ENCODE assay signal across 1 cellular context in the genomic region with DNA sequence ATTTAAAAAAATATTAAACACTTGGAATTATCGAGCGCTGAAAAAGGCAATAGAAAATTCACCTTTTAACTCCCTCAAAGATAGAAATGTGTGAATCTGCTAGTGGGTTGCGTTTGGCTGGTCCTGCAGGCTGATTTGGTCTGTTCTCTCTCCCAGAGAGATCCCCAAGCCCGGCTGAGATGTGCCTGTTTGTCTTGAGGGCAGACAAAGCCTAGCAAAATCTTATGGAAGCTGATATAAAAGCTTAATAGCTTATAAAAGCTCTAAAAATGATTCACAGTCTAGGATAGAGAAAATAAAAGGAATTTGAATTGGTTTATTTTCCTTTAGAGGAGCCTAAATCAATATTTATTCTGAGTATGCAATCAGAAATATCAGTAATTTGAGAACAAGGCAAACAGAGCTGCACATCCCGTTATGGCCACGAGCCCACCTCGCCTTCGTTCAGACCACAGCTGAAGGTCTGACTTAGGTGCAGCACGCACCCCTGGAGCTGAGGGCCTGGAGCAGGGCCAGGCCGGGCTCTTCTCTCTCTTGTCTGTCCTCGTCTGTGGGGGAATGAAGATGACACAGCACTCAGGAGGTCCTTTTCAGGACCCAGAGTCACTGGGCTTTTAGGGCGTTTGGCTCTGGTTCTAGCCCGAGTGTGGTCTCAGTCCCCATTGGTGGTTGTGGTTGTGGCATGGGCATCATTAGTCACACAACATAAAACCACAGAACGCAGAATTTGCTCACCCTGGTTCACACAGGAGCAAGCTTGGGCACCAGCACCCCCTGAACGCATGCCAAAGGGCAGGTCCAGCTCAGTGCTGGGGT.
TF ChIP-seq lines count a peak whose summit lies in the region.

No MANE protein-coding gene starts in this region.

TF ChIP-seq in HEK293, 187 proteins besides CTCF, POLR2A, EP300 and RAD21 (continued from another document and continues in another):
- TF ChIP-seq TSHZ1 (tag by site-specific recombination; IDR thresholded peaks at IDR 0.05; ENCODE audit: borderline replicate concordance) (no peak; the same call in 1 of the 2 replicates), WT1 (tag by site-specific recombination; IDR thresholded peaks at IDR 0.05) (0 out of 2 replicates have a peak, but pooled peaks have one; percentile 20), ZNF837 (tag by site-specific recombination; IDR thresholded peaks at IDR 0.05) (no peak), HOXA7 (CRISPR knock-in tag; IDR thresholded peaks at IDR 0.05; ENCODE audit: borderline replicate concordance) (no peak), ZSCAN5A (tag by site-specific recombination; IDR thresholded peaks at IDR 0.05) (no peak), ZNF274 (IDR thresholded peaks at IDR 0.05; ENCODE audit: low read length) (no peak), ZNF274 (tag by site-specific recombination; IDR thresholded peaks at IDR 0.05; ENCODE audit: borderline replicate concordance) (no peak), MEIS1 (CRISPR knock-in tag; IDR thresholded peaks at IDR 0.05; ENCODE audit: borderline replicate concordance) (no peak), KLF10 (tag by site-specific recombination; IDR thresholded peaks at IDR 0.05) (no peak), OSR2 (tag by site-specific recombination; IDR thresholded peaks at IDR 0.05) (peak; percentile 88), ZNF677 (tag by site-specific recombination; IDR thresholded peaks at IDR 0.05) (no peak), GLI2 (tag by site-specific recombination; IDR thresholded peaks at IDR 0.05; ENCODE audit: borderline replicate concordance, low read depth) (no peak), TCF7L2 (IDR thresholded peaks at IDR 0.05; ENCODE audit: borderline replicate concordance, low read depth, low read length) (no peak), ZNF416 (tag by site-specific recombination; IDR thresholded peaks at IDR 0.05) (no peak), KLF17 (tag by site-specific recombination; IDR thresholded peaks at IDR 0.05) (peak; percentile 89), ZNF747 (tag by site-specific recombination; IDR thresholded peaks at IDR 0.05) (no peak), ZXDB (tag by site-specific recombination; IDR thresholded peaks at IDR 0.05) (peak; percentile 44), ZNF658 (tag by site-specific recombination; IDR thresholded peaks at IDR 0.05) (no peak), ZNF830 (tag by site-specific recombination; IDR thresholded peaks at IDR 0.05; ENCODE audit: low read depth) (no peak), ZFP37 (tag by site-specific recombination; IDR thresholded peaks at IDR 0.05) (no peak), YY1 (tag by site-specific recombination; IDR thresholded peaks at IDR 0.05) (no peak), TRIM28 (IDR thresholded peaks at IDR 0.05; ENCODE audit: borderline replicate concordance, low read length) (no peak), SCRT2 (tag by site-specific recombination; IDR thresholded peaks at IDR 0.05) (no peak), ZNF610 (tag by site-specific recombination; IDR thresholded peaks at IDR 0.05; ENCODE audit: borderline replicate concordance) (no peak), RBAK (tag by site-specific recombination; IDR thresholded peaks at IDR 0.05) (no peak), KLF1 (tag by site-specific recombination; IDR thresholded peaks at IDR 0.05) (peak; percentile 27; the same call in 1 of the 2 replicates), ZNF423 (tag by site-specific recombination; IDR thresholded peaks at IDR 0.05) (peak; percentile 59; the same call in 1 of the 2 replicates), ZNF248 (tag by site-specific recombination; IDR thresholded peaks at IDR 0.05) (no peak), ZNF585B (tag by site-specific recombination; IDR thresholded peaks at IDR 0.05) (peak; percentile 72), ZNF629 (tag by site-specific recombination; IDR thresholded peaks at IDR 0.05) (no peak), SP3 (tag by site-specific recombination; IDR thresholded peaks at IDR 0.05) (no peak), PRDM2 (tag by site-specific recombination; IDR thresholded peaks at IDR 0.05; ENCODE audit: borderline replicate concordance) (no peak), YY2 (tag by site-specific recombination; IDR thresholded peaks at IDR 0.05) (no peak), ZNF394 (tag by site-specific recombination; IDR thresholded peaks at IDR 0.05; ENCODE audit: borderline replicate concordance) (no peak), ZNF239 (tag by site-specific recombination; IDR thresholded peaks at IDR 0.05) (0 out of 2 replicates have a peak, but pooled peaks have one; percentile 22)
- TF ChIP-seq, protein P1, sequence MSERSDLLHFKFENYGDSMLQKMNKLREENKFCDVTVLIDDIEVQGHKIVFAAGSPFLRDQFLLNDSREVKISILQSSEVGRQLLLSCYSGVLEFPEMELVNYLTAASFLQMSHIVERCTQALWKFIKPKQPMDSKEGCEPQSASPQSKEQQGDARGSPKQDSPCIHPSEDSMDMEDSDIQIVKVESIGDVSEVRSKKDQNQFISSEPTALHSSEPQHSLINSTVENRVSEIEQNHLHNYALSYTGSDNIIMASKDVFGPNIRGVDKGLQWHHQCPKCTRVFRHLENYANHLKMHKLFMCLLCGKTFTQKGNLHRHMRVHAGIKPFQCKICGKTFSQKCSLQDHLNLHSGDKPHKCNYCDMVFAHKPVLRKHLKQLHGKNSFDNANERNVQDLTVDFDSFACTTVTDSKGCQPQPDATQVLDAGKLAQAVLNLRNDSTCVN (tag by site-specific recombination; optimal IDR thresholded peaks at IDR 0.05): no peak
- TF ChIP-seq, protein P2, sequence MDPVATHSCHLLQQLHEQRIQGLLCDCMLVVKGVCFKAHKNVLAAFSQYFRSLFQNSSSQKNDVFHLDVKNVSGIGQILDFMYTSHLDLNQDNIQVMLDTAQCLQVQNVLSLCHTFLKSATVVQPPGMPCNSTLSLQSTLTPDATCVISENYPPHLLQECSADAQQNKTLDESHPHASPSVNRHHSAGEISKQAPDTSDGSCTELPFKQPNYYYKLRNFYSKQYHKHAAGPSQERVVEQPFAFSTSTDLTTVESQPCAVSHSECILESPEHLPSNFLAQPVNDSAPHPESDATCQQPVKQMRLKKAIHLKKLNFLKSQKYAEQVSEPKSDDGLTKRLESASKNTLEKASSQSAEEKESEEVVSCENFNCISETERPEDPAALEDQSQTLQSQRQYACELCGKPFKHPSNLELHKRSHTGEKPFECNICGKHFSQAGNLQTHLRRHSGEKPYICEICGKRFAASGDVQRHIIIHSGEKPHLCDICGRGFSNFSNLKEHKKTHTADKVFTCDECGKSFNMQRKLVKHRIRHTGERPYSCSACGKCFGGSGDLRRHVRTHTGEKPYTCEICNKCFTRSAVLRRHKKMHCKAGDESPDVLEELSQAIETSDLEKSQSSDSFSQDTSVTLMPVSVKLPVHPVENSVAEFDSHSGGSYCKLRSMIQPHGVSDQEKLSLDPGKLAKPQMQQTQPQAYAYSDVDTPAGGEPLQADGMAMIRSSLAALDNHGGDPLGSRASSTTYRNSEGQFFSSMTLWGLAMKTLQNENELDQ (tag by site-specific recombination; IDR thresholded peaks at IDR 0.05; ENCODE audit: low read depth): no peak
- TF ChIP-seq, protein P3, sequence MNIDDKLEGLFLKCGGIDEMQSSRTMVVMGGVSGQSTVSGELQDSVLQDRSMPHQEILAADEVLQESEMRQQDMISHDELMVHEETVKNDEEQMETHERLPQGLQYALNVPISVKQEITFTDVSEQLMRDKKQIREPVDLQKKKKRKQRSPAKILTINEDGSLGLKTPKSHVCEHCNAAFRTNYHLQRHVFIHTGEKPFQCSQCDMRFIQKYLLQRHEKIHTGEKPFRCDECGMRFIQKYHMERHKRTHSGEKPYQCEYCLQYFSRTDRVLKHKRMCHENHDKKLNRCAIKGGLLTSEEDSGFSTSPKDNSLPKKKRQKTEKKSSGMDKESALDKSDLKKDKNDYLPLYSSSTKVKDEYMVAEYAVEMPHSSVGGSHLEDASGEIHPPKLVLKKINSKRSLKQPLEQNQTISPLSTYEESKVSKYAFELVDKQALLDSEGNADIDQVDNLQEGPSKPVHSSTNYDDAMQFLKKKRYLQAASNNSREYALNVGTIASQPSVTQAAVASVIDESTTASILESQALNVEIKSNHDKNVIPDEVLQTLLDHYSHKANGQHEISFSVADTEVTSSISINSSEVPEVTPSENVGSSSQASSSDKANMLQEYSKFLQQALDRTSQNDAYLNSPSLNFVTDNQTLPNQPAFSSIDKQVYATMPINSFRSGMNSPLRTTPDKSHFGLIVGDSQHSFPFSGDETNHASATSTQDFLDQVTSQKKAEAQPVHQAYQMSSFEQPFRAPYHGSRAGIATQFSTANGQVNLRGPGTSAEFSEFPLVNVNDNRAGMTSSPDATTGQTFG (tag by site-specific recombination; IDR thresholded peaks at IDR 0.05; ENCODE audit: borderline replicate concordance): no peak
